1 cellular context compared by ENCODE assay signal in genomic region chr10:23047201-23048050, GRCh38.
A peak's percentile ranks its signal among the peaks of the same experiment; 100 is the strongest.
TF ChIP-seq lines count a peak whose summit lies in the region.

No MANE protein-coding gene starts in this region.

TF ChIP-seq in K562, 482 proteins besides CTCF, POLR2A, EP300 and RAD21 (continued from another document):
- TF ChIP-seq ZNF395 (CRISPR knock-in tag; IDR thresholded peaks at IDR 0.05) (peak; percentile 48), CC2D1A (IDR thresholded peaks at IDR 0.05) (peak; percentile 72), GTF2E2 (tag; IDR thresholded peaks at IDR 0.05) (peak; percentile 77; the same call in 1 of the 2 replicates), ESRRA (IDR thresholded peaks at IDR 0.05; ENCODE audit: borderline replicate concordance, low read depth) (peak; percentile 25; the same call in 1 of the 2 replicates), ZNF318 (IDR thresholded peaks at IDR 0.05; ENCODE audit: borderline replicate concordance in 1 of 2, low read depth in 1 of 2) (peak in 1 of 2 experiments; percentile 40; a peak in 1 of 4 replicates), CREB3 (tag; conservative IDR thresholded peaks at IDR 0.05; ENCODE audit: low read depth) (peak; percentile 51; the same call in 1 of the 2 replicates), ZNF644 (tag; IDR thresholded peaks at IDR 0.05; ENCODE audit: low read depth) (peak; percentile 84; the same call in 1 of the 2 replicates), POLR2AphosphoS2 (IDR thresholded peaks at IDR 0.05; ENCODE audit: low read length) (no peak), ZNF184 (CRISPR knock-in tag; IDR thresholded peaks at IDR 0.05) (no peak), VEZF1 (CRISPR knock-in tag; IDR thresholded peaks at IDR 0.05) (peak; percentile 73), TEAD4 (IDR thresholded peaks at IDR 0.05; ENCODE audit: low read length) (peak; percentile 84), TEAD4 (CRISPR knock-in tag; IDR thresholded peaks at IDR 0.05; ENCODE audit: borderline replicate concordance) (no peak), NEUROD1 (IDR thresholded peaks at IDR 0.05; ENCODE audit: borderline replicate concordance, low read depth, low read length, partially characterized antibody) (peak; percentile 33), MAFG (tag; conservative IDR thresholded peaks at IDR 0.05) (peak; percentile 57; the same call in 1 of the 2 replicates), PHF21A (IDR thresholded peaks at IDR 0.05; ENCODE audit: borderline replicate concordance, low read depth) (no peak), TBL1XR1 (IDR thresholded peaks at IDR 0.05; ENCODE audit: low read length in 2 of 2) (peak in 1 of 2 experiments; percentile 86; a peak in 2 of 4 replicates), KHSRP (IDR thresholded peaks at IDR 0.05) (peak; percentile 26; the same call in 1 of the 2 replicates), CBFA2T2 (conservative IDR thresholded peaks at IDR 0.05) (peak; percentile 91), ZNF232 (CRISPR knock-in tag; IDR thresholded peaks at IDR 0.05) (no peak), SIRT6 (IDR thresholded peaks at IDR 0.05; ENCODE audit: low read depth, low read length) (no peak), NRF1 (conservative IDR thresholded peaks at IDR 0.05 in 1 of 2, IDR thresholded peaks at IDR 0.05 in 1 of 2) (0 out of 4 replicates have a peak, but pooled peaks have one; percentile 10 to 12), DPF2 (IDR thresholded peaks at IDR 0.05) (peak; percentile 97), STAT5A (IDR thresholded peaks at IDR 0.05; ENCODE audit: borderline replicate concordance, low read length) (peak; percentile 68), ZNF778 (CRISPR knock-in tag; IDR thresholded peaks at IDR 0.05) (no peak), ZBTB34 (CRISPR knock-in tag; IDR thresholded peaks at IDR 0.05) (no peak), EP400 (IDR thresholded peaks at IDR 0.05) (peak; percentile 40; the same call in 1 of the 2 replicates), POLR2H (tag; IDR thresholded peaks at IDR 0.05; ENCODE audit: low read depth) (no peak), DACH1 (IDR thresholded peaks at IDR 0.05; ENCODE audit: partially characterized antibody) (peak; percentile 6), CXXC5 (CRISPR knock-in tag; IDR thresholded peaks at IDR 0.05) (peak; percentile 67), MTA1 (IDR thresholded peaks at IDR 0.05; ENCODE audit: borderline replicate concordance) (peak; percentile 76; the same call in 1 of the 2 replicates), ZNF311 (CRISPR knock-in tag; IDR thresholded peaks at IDR 0.05) (0 out of 2 replicates have a peak, but pooled peaks have one; percentile 24), ZNF584 (CRISPR knock-in tag; IDR thresholded peaks at IDR 0.05; ENCODE audit: low read depth) (0 out of 2 replicates have a peak, but pooled peaks have one; percentile 44), ZNF766 (CRISPR knock-in tag; conservative IDR thresholded peaks at IDR 0.05) (peak; percentile 17; the same call in 1 of the 2 replicates), MCM2 (IDR thresholded peaks at IDR 0.05; ENCODE audit: low read depth) (no peak), POLR2AphosphoS5 (IDR thresholded peaks at IDR 0.05; ENCODE audit: control insufficient read depth, insufficient read depth, low read depth, low read length) (peak; percentile 86), ETV6 (IDR thresholded peaks at IDR 0.05; ENCODE audit: borderline replicate concordance in 1 of 2, low read depth in 2 of 2, low read length in 1 of 2) (peak; percentile 93 to 95), ETV6 (CRISPR knock-in tag; IDR thresholded peaks at IDR 0.05; ENCODE audit: borderline replicate concordance) (no peak), ZBTB11 (CRISPR knock-in tag; IDR thresholded peaks at IDR 0.05) (0 out of 6 replicates have a peak, but pooled peaks of 1 of the 3 experiments have one; percentile 27), ZSCAN32 (CRISPR knock-in tag; IDR thresholded peaks at IDR 0.05) (no peak)
